In genomic region chr6:34331361-34332050, GRCh38 we compare ENCODE assay signal across 1 cellular context.
TF ChIP-seq lines count a peak whose summit lies in the region.

No MANE protein-coding gene starts in this region.

TF ChIP-seq in SK-N-SH, 30 proteins besides CTCF, POLR2A, EP300 and RAD21 (continued from another document):
- TF ChIP-seq PBX3 (IDR thresholded peaks at IDR 0.05) (no peak), ELF1 (IDR thresholded peaks at IDR 0.05) (no peak), CHD2 (IDR thresholded peaks at IDR 0.05; ENCODE audit: low read length, partially characterized antibody) (no peak), MXI1 (IDR thresholded peaks at IDR 0.05; ENCODE audit: low read depth, low read length) (no peak)
